4 cellular contexts compared by ENCODE assay signal in the genomic region with DNA sequence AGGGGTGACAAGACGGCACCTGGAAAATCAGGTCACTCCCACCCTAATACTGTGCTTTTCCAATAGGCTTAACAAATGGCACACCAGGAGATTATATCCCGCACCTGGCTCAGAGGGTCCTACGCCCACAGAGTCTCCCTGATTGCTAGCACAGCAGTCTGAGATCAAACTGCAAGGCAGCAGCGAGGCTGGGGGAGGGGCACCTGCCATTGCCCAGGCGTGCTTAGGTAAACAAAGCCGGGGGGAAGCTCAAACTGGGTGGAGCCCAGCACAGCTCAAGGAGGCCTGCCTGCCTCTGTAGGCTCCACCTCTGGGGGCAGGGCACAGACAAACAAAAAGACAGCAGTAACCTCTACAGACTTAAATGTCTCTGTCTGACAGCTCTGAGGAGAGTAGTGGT.
DNase-seq lines count a peak whose midpoint lies in the region; FAIRE-seq and TF ChIP-seq lines count a peak whose summit lies in the region.
"Not testable (repeated sequence)": the region's sequence is repeated elsewhere in the genome, so short reads cannot be mapped to it uniquely, and the experiment has no call there.

No MANE protein-coding gene starts in this region.

- H3K4me3 ChIP-seq in kidney (ENCODE audit: low read length in 2 of 2): not testable (repeated sequence)

- not testable (repeated sequence) for H3K9ac ChIP-seq in kidney (ENCODE audit: low read length in 2 of 2)

- not testable (repeated sequence) for TF ChIP-seq CTCF in kidney (IDR thresholded peaks at IDR 0.05; ENCODE audit: borderline replicate concordance, extremely low read depth, insufficient read depth)

- not testable (repeated sequence) for H3K4me1 ChIP-seq in kidney (ENCODE audit: control insufficient read depth in 1 of 2, insufficient read depth in 1 of 2, low read depth in 1 of 2, low read length in 2 of 2)

- H3K36me3 ChIP-seq in kidney (ENCODE audit: control insufficient read depth in 1 of 2, insufficient read depth in 2 of 2, low read length in 2 of 2): not testable (repeated sequence)

- intact Hi-C loops in kidney (cut with DNase I): not testable (repeated sequence)

- DNase-seq in NCI-H69 (lab: John Stamatoyannopoulos, UW): peak; percentile 35
- DNase-seq in SHP77 (lab: John Stamatoyannopoulos, UW): peak; percentile 43 to 48
- DNase-seq in SHP77 treated with DMSO at 0.1 percent for 48 hours (lab: John Stamatoyannopoulos, UW): peak; percentile 32
- peak; percentile 48 for DNase-seq in kidney

- not testable (repeated sequence) for H3K9me3 ChIP-seq in kidney (ENCODE audit: control insufficient read depth in 1 of 2, low read length in 2 of 2)

- not testable (repeated sequence) for H3K27ac ChIP-seq in kidney (ENCODE audit: low read depth in 2 of 2, low read length in 2 of 2)

- not testable (repeated sequence) for FAIRE-seq in kidney (lab: Jason Lieb, UNC)
